Comparison of ENCODE assay signal across 19 cellular contexts in the genomic region with DNA sequence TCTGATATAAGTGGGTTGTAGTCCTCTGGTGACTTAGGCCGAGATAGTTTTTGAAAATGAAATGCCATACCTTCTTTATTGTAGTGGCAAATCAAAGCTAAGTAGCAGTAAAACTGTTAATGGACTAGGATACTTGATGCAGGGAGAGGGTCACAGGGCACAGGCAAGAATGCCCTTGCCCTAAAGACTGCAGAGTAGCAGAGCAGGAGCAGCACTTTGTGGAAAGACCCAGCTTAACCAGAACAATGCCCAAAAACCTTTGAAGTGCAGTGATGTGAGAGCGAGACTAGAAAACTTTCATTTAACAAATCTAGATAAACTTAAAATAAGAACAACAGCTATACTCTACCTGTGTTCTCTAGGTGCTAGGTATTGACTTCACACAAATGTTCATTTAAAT.
DNase-seq lines count a peak whose midpoint lies in the region; ATAC-seq and TF ChIP-seq lines count a peak whose summit lies in the region.
"Had no signal": no experiment of that assay in that cellular context is flagged by ENCODE, and none has a peak within 500 bp of the region (broad histone marks: within the 10 kb centered on the region; RNA-seq: fewer than 3 reads in every experiment).

No MANE protein-coding gene starts in this region.

- H3K27me3 ChIP-seq in IMR-90 (ENCODE audit: control insufficient read depth, insufficient read depth, low read length) = no peaks in the 10 kb centered on the region
- no peaks in the 10 kb centered on the region for H3K27me3 ChIP-seq in psoas muscle (ENCODE audit: insufficient read depth in 3 of 3, low read length in 2 of 3)
- H3K27me3 ChIP-seq: hepatocyte, thyroid gland had no signal

- no peak overlapping the region for H4K91ac ChIP-seq in IMR-90 (ENCODE audit: insufficient read depth, low read depth, low read length)

- peak; percentile 38 for ATAC-seq in activated CD4-positive, alpha-beta T cell treated with anti-CD3 and anti-CD28 coated beads for 36 hours
- ATAC-seq in IMR-90 (ENCODE audit: low read depth) (no peak), psoas muscle (no peak), HG03354 (IDR thresholded peaks at IDR 0.05; ENCODE audit: poor library complexity, severe bottlenecking, unreplicated experiment) (no peak)
- no peak for ATAC-seq in effector memory CD8-positive, alpha-beta T cell (replicated peaks)

- no peak overlapping the region; the same call in 1 of the 2 replicates for H2BK20ac ChIP-seq in IMR-90 (ENCODE audit: low read depth, low read length)

- peaks cover 7 to 66% of the 10 kb centered on the region in 2 experiments for H3K79me1 ChIP-seq in IMR-90 (ENCODE audit: low read depth in 1 of 2, low read length in 2 of 2)

- TF ChIP-seq RAD21 in IMR-90 (IDR thresholded peaks at IDR 0.05; ENCODE audit: low read length) = no peak

- no peak for TF ChIP-seq POLR2A in IMR-90 (IDR thresholded peaks at IDR 0.05; ENCODE audit: low read depth, low read length)

- no peak overlapping the region for H2AFZ ChIP-seq in IMR-90 (replicated peaks; ENCODE audit: low read length, poor library complexity)
- H2AFZ ChIP-seq: hepatocyte had no signal

- H3K27ac ChIP-seq in IMR-90 (ENCODE audit: insufficient read depth, low read length) = no peak overlapping the region
- peak overlapping the region; percentile 92 for H3K27ac ChIP-seq in psoas muscle
- H3K27ac ChIP-seq: 22Rv1, hepatocyte, thyroid gland had no signal

- CTCF ChIA-PET in activated CD4-positive, alpha-beta T cell treated with anti-CD3 and anti-CD28 coated beads for 36 hours (lab: Charles Lee) = interaction anchor here (0.9 to 1.5 kb wide), 4 partner anchors 9 to 55 kb away, joined by 3 to 5 read pairs (median 4); no protein-coding TSS in a partner anchor
- CTCF ChIA-PET in IMR-90 (lab: Yijun Ruan, JAX) = interaction anchor here (0.6 kb wide), 1 partner anchor 181 kb away, joined by 5 read pairs; no protein-coding TSS in a partner anchor

- no peak overlapping the region for H2AK5ac ChIP-seq in IMR-90 (ENCODE audit: low read depth, low read length)

- peak overlapping the region; percentile 52; the same call in 1 of the 2 replicates for H3K18ac ChIP-seq in IMR-90 (ENCODE audit: low read depth, low read length)

- H3K4ac ChIP-seq in IMR-90 (ENCODE audit: low read depth, low read length) = no peak overlapping the region

- no peak overlapping the region for H3K23ac ChIP-seq in IMR-90 (ENCODE audit: low read depth, low read length)

- peaks cover 49% of the 10 kb centered on the region for H4K20me1 ChIP-seq in IMR-90 (ENCODE audit: insufficient read depth, low read length)

- no peak overlapping the region for H3K56ac ChIP-seq in IMR-90 (ENCODE audit: extremely low read depth, insufficient read depth, low read length)

- no peak overlapping the region for H3K4me3 Mint-ChIP-seq in activated CD4-positive, alpha-beta T cell treated with anti-CD3 and anti-CD28 coated beads for 36 hours
- H3K4me3 Mint-ChIP-seq in effector memory CD8-positive, alpha-beta T cell = no peak overlapping the region

- H2BK5ac ChIP-seq in IMR-90 (ENCODE audit: low read depth, low read length, poor library complexity, severe bottlenecking) = no peak overlapping the region

- H3K4me1 Mint-ChIP-seq in activated CD4-positive, alpha-beta T cell treated with anti-CD3 and anti-CD28 coated beads for 36 hours = peaks cover 66% of the 10 kb centered on the region
- peaks cover 27 to 68% of the 10 kb centered on the region in 2 donors for H3K4me1 Mint-ChIP-seq in effector memory CD8-positive, alpha-beta T cell (ENCODE audit: low read depth in 2 of 2)

- H3K4me1 ChIP-seq in IMR-90 (ENCODE audit: control insufficient read depth, insufficient read depth, low read length) (peaks cover 9% of the 10 kb centered on the region), psoas muscle (peaks cover 89% of the 10 kb centered on the region)

- no TSS peak for BruUV-seq in IMR-90 (replicated peaks; lab: Mats Ljungman, UMichigan)

- peaks cover 18% of the 10 kb centered on the region for H3K9me1 ChIP-seq in IMR-90 (ENCODE audit: insufficient read depth, low read length)

- H3K9me3 ChIP-seq in IMR-90 (ENCODE audit: control insufficient read depth, insufficient read depth, low read length) (no peaks in the 10 kb centered on the region), psoas muscle (no peaks in the 10 kb centered on the region)
- H3K9me3 ChIP-seq: thyroid gland had no signal

- no peaks in the 10 kb centered on the region for H3K27me3 Mint-ChIP-seq in activated CD4-positive, alpha-beta T cell treated with anti-CD3 and anti-CD28 coated beads for 36 hours
- H3K27me3 Mint-ChIP-seq in effector memory CD8-positive, alpha-beta T cell = no peaks in the 10 kb centered on the region

- H2BK15ac ChIP-seq in IMR-90 (ENCODE audit: low read depth, low read length) = no peak overlapping the region

- H2AK9ac ChIP-seq in IMR-90 (replicated peaks; ENCODE audit: low read depth, low read length, poor library complexity) = no peak overlapping the region

- no CpG with 5 or more reads among the region's 2 CpGs for WGBS in IMR-90 (ENCODE audit: extremely low coverage in 2 of 2, insufficient read length in 1 of 2), 2 experiments
- WGBS in psoas muscle, 3 donors = 70 to 83% (median 73%) methylated on average over 2 of the region's 2 CpGs

- H3K4me3 ChIP-seq in IMR-90 (ENCODE audit: insufficient read depth, low read depth, low read length) (no peak overlapping the region), psoas muscle (peak overlapping the region; percentile 3)
- H3K4me3 ChIP-seq: hepatocyte, thyroid gland had no signal

- intact Hi-C loops in activated CD4-positive, alpha-beta T cell treated with anti-CD3 and anti-CD28 coated beads for 36 hours (cut with DNase I, micrococcal nuclease) = no loop called here
- intact Hi-C loops in IMR-90 (cut with micrococcal nuclease) (no loop called here), psoas muscle (cut with DNase I) (no loop called here)

- H3K9me3 Mint-ChIP-seq in activated CD4-positive, alpha-beta T cell treated with anti-CD3 and anti-CD28 coated beads for 36 hours (ENCODE audit: low read depth) = no peaks in the 10 kb centered on the region
- H3K9me3 Mint-ChIP-seq in effector memory CD8-positive, alpha-beta T cell = no peaks in the 10 kb centered on the region

- no peak overlapping the region for H2BK120ac ChIP-seq in IMR-90 (ENCODE audit: low read depth, low read length)

- dilution Hi-C loops in IMR-90 (cut with HindIII; ENCODE audit: low sequenced_read_pairs, unreplicated experiment) = no loop called here

- in situ Hi-C loops in IMR-90 (cut with MboI; ENCODE audit: low sequenced_read_pairs) = no loop called here

- H3K36me3 ChIP-seq in IMR-90 (ENCODE audit: control insufficient read depth, insufficient read depth, low read length) = peaks cover 3% of the 10 kb centered on the region
- H3K36me3 ChIP-seq in psoas muscle (ENCODE audit: insufficient read depth in 1 of 2, low read depth in 1 of 2) = peaks cover 0 to 6% of the 10 kb centered on the region in 2 donors
- H3K36me3 ChIP-seq: thyroid gland had no signal

- H3K14ac ChIP-seq in IMR-90 (replicated peaks; ENCODE audit: low read depth, low read length) = no peak overlapping the region

- no peak for DNase-seq in activated CD4-positive, alpha-beta T cell treated with anti-CD3 and anti-CD28 coated beads for 36 hours
- no peak for DNase-seq in activated CD4-positive, alpha-beta T cell treated with anti-CD3 and anti-CD28 coated beads for 48 hours
- DNase-seq in IMR-90 (no peak), psoas muscle (no peak), NCI-H1694 (lab: John Stamatoyannopoulos, UW) (no peak), UCSD-AML1 (lab: John Stamatoyannopoulos, UW; ENCODE audit: unreplicated experiment) (no peak)
- no peak for DNase-seq in effector memory CD8-positive, alpha-beta T cell
- DNase-seq: DMS 273 treated with DMSO at 0.1 percent for 48 hours; GDM1; NCI-H2029; NCI-H446 treated with DMSO at 0.1 percent for 48 hours; RPMI8226; stimulated activated CD4-positive, alpha-beta T cell treated with anti-CD3 and anti-CD28 coated beads, Interleukin-15, amount 100 ng/mL, for 24 hours; stimulated activated naive CD4-positive, alpha-beta T cell; SW 1271; thyroid gland had no signal

- H4K5ac ChIP-seq in IMR-90 (ENCODE audit: low read depth, low read length) = no peak overlapping the region

- H3K4me2 ChIP-seq in IMR-90 (ENCODE audit: low read depth, low read length) = no peak overlapping the region
- H3K4me2 ChIP-seq: hepatocyte had no signal

- no peak overlapping the region for H4K8ac ChIP-seq in IMR-90 (ENCODE audit: low read depth in 2 of 2, low read length in 2 of 2)

- POLR2A ChIA-PET in activated CD4-positive, alpha-beta T cell treated with anti-CD3 and anti-CD28 coated beads for 36 hours (lab: Charles Lee) = no interaction called here
- POLR2A ChIA-PET in IMR-90 (lab: Charles Lee; ENCODE audit: unreplicated experiment) = no interaction called here

- peak overlapping the region; percentile 16 for H3K27ac Mint-ChIP-seq in activated CD4-positive, alpha-beta T cell treated with anti-CD3 and anti-CD28 coated beads for 36 hours
- peak overlapping the region; percentile 87 to 88 for H3K27ac Mint-ChIP-seq in effector memory CD8-positive, alpha-beta T cell

- peaks cover 30% of the 10 kb centered on the region for H3K36me3 Mint-ChIP-seq in activated CD4-positive, alpha-beta T cell treated with anti-CD3 and anti-CD28 coated beads for 36 hours (ENCODE audit: low read depth)
- H3K36me3 Mint-ChIP-seq in effector memory CD8-positive, alpha-beta T cell (ENCODE audit: insufficient read depth) = peaks cover 40% of the 10 kb centered on the region

- TF ChIP-seq CTCF in IMR-90 (conservative IDR thresholded peaks at IDR 0.05; ENCODE audit: low read depth, low read length) (no peak), psoas muscle (IDR thresholded peaks at IDR 0.05) (no peak)

- no peak overlapping the region for H3K9ac ChIP-seq in IMR-90 (ENCODE audit: low read depth, low read length)

TF ChIP-seq in IMR-90, 13 proteins besides CTCF, POLR2A, EP300 and RAD21 (continues in another document):
- TF ChIP-seq NFE2L2 (IDR thresholded peaks at IDR 0.05; ENCODE audit: low read depth, low read length) (no peak), RCOR1 (IDR thresholded peaks at IDR 0.05; ENCODE audit: insufficient replicate concordance, low read length) (no peak), MAZ (IDR thresholded peaks at IDR 0.05; ENCODE audit: borderline replicate concordance, low read depth, low read length) (no peak), MAFK (IDR thresholded peaks at IDR 0.05; ENCODE audit: low read depth, low read length) (no peak)
- TF ChIP-seq, protein P1, sequence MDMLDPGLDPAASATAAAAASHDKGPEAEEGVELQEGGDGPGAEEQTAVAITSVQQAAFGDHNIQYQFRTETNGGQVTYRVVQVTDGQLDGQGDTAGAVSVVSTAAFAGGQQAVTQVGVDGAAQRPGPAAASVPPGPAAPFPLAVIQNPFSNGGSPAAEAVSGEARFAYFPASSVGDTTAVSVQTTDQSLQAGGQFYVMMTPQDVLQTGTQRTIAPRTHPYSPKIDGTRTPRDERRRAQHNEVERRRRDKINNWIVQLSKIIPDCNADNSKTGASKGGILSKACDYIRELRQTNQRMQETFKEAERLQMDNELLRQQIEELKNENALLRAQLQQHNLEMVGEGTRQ (IDR thresholded peaks at IDR 0.05; ENCODE audit: low read depth, low read length) = no peak
